ENCODE assay signal across 18 cellular contexts in the genomic region with DNA sequence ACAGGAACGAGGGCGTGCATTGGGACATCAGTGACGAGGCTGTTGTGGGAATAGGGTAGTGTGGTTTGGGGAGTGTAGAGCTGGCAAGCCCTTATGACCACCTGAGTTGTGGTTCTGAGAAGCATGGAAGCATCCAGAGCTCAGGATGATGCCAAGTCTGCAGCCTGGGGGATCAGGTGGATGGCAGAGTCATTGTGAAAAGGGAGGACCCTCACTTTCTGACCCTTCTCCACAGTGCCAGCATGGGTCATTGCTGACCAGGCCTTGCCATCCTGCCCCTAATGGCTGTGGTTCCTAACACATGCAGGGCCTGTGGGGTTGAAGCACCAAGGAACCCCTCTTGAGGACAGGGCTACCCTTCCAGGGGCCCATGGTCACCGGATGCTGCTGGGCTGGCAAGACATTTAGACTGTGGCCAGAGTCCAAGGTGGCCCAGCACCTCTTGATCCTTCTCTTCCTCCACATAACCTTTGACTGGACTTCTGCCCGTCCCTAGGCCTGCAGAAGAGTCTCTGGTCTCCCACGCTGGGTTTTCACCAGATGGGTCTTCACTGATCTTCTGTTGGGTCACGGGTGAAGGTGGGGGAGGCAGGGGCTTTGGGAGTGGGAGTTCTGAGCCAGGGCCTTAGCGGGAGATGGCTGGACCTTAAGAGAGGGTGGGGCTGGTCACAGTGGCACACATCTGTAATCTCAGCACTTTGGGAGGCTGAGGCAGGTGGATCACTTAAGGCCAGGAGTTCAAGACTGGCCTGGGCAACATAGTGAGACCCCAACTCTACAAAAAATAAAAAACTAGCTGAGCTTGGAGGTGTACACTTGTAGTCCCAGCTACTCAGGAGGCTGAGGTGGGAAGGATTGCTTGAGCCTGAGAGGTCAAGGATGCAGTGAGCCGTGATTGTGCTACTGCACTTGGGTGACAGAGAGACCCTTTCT. TPM values are rescaled to one million over a fixed set of nuclear protein-coding genes. Genes with fewer than 3 reads are reported as not detected.
DNase-seq lines count a peak whose midpoint lies in the region; ATAC-seq, FAIRE-seq and TF ChIP-seq lines count a peak whose summit lies in the region.
"Had no signal": no experiment of that assay in that cellular context is flagged by ENCODE, and none has a peak within 500 bp of the region (broad histone marks: within the 10 kb centered on the region; RNA-seq: fewer than 3 reads in every experiment).

No MANE protein-coding gene starts in this region.

- TF ChIP-seq CTCF in H1 (IDR thresholded peaks at IDR 0.05; ENCODE audit: control extremely low read depth in 1 of 3, insufficient read depth in 1 of 3, low read depth in 1 of 3, low read length in 3 of 3), result no peak
- no peak for TF ChIP-seq CTCF in osteocyte (IDR thresholded peaks at IDR 0.05)
- TF ChIP-seq CTCF in D721Med (IDR thresholded peaks at IDR 0.05; ENCODE audit: insufficient read depth, missing control alignments), result no peak
- TF ChIP-seq CTCF in CD14-positive monocyte (IDR thresholded peaks at IDR 0.05), result no peak

- TF ChIP-seq RAD21 in H1 (IDR thresholded peaks at IDR 0.05 in 1 of 2, conservative IDR thresholded peaks at IDR 0.05 in 1 of 2; ENCODE audit: low read depth in 2 of 2, low read length in 2 of 2), result no peak

- H3K36me3 ChIP-seq in H1 (ENCODE audit: control insufficient read depth in 2 of 4, insufficient read depth in 4 of 4, low read length in 3 of 4), result no peaks in the 10 kb centered on the region
- H3K36me3 ChIP-seq: adrenal gland, gastrocnemius medialis, prostate gland, suprapubic skin had no signal

- no peak overlapping the region for H3K4me3 ChIP-seq in H1 (ENCODE audit: extremely low read depth in 1 of 4, insufficient read depth in 2 of 4, low read depth in 3 of 4, low read length in 4 of 4)
- H3K4me3 ChIP-seq: prostate gland had no signal

- no peak overlapping the region for H3K56ac ChIP-seq in H1 (replicated peaks; ENCODE audit: insufficient read length, low read depth, low read length)

- DNase-seq in activated naive CD8-positive, alpha-beta T cell treated with anti-CD3 and anti-CD28 coated beads, Interleukin-2, amount 50 U/mL, for 24 hours, result no peak
- no peak for DNase-seq in H1 (ENCODE audit: low read depth in 1 of 2, low spot score in 2 of 2)
- DNase-seq in osteocyte (ENCODE audit: extremely low spot score, unreplicated experiment), result no peak
- DNase-seq in D721Med (ENCODE audit: insufficient read length, low spot score), result no peak
- DNase-seq in CD14-positive monocyte (ENCODE audit: low spot score), result no peak
- DNase-seq: caudate nucleus; HCEC 1CT; NCI-H1436; NCI-H2171 treated with DMSO at 0.1 percent for 48 hours; PC-3; stimulated activated CD4-positive, alpha-beta T cell treated with anti-CD3 and anti-CD28 coated beads, Interleukin-4, amount 100 ng/mL, for 4 hours had no signal

- no peak overlapping the region for H2AFZ ChIP-seq in H1 (ENCODE audit: low read length)

- no peaks in the 10 kb centered on the region for H3K79me2 ChIP-seq in H1 (ENCODE audit: control insufficient read depth in 1 of 2, insufficient read depth in 2 of 2, low read length in 2 of 2)

- no peaks in the 10 kb centered on the region for H3K36me3 Mint-ChIP-seq in activated naive CD8-positive, alpha-beta T cell
- H3K36me3 Mint-ChIP-seq in activated naive CD8-positive, alpha-beta T cell treated with anti-CD3 and anti-CD28 coated beads, Interleukin-2, amount 50 U/mL, for 24 hours (ENCODE audit: low read depth), result no peaks in the 10 kb centered on the region
- H3K36me3 Mint-ChIP-seq in IgD-negative memory B cell (no peaks in the 10 kb centered on the region), osteocyte (ENCODE audit: unreplicated experiment) (no peaks in the 10 kb centered on the region), CD14-positive monocyte (peaks cover 0 to 8% of the 10 kb centered on the region in 2 donors)

- WGBS in H1 (ENCODE audit: extremely low coverage in 1 of 2, insufficient coverage in 1 of 2, insufficient read length in 1 of 2, insufficient replicate concordance in 2 of 2, low coverage in 1 of 2, low lambda C conversion rate in 2 of 2, missing lambda C conversion rate in 1 of 2), 2 experiments, result 83% methylated on average over 9 of the region's 9 CpGs; no CpG with 5 or more reads in 1 of the 2 experiments

- no peak for TF ChIP-seq EP300 in H1 (IDR thresholded peaks at IDR 0.05; ENCODE audit: borderline replicate concordance in 1 of 2, low read depth in 2 of 2, low read length in 2 of 2)

- peaks cover 13% of the 10 kb centered on the region; the same call in 1 of the 2 replicates for H3K23me2 ChIP-seq in H1 (ENCODE audit: low read depth, low read length)

- H2BK5ac ChIP-seq in H1 (ENCODE audit: low read depth, low read length), result no peak overlapping the region

- peak overlapping the region; percentile 98 for H3K4me3 Mint-ChIP-seq in activated naive CD8-positive, alpha-beta T cell
- H3K4me3 Mint-ChIP-seq in activated naive CD8-positive, alpha-beta T cell treated with anti-CD3 and anti-CD28 coated beads, Interleukin-2, amount 50 U/mL, for 24 hours, result no peak overlapping the region
- H3K4me3 Mint-ChIP-seq in IgD-negative memory B cell, result peak overlapping the region; percentile 16 to 80 (median 42)
- H3K4me3 Mint-ChIP-seq in osteocyte (ENCODE audit: unreplicated experiment), result peak overlapping the region; percentile 38
- H3K4me3 Mint-ChIP-seq in CD14-positive monocyte, result no peak overlapping the region

- H3K27me3 ChIP-seq in H1 (replicated peaks in 1 of 4; ENCODE audit: control insufficient read depth in 3 of 4, extremely low read depth in 1 of 4, insufficient read depth in 3 of 4, low read length in 3 of 4), result peaks cover 0 to 8% (median 5%) of the 10 kb centered on the region in 4 experiments; a peak in 5 of 7 replicates
- H3K27me3 ChIP-seq: adrenal gland, gastrocnemius medialis, suprapubic skin had no signal

- POLR2A ChIA-PET in H1 (lab: Charles Lee; ENCODE audit: partially characterized antibody), result interaction anchor here (0.7 to 3.6 kb wide), 3 partner anchors 26 to 394 kb away, joined by 3 to 12 read pairs (median 3); a partner anchor contains a TSS

- H4K5ac ChIP-seq in H1 (ENCODE audit: insufficient read length, low read depth, low read length), result no peak overlapping the region

- no peaks in the 10 kb centered on the region for H3K27me3 Mint-ChIP-seq in activated naive CD8-positive, alpha-beta T cell
- H3K27me3 Mint-ChIP-seq in activated naive CD8-positive, alpha-beta T cell treated with anti-CD3 and anti-CD28 coated beads, Interleukin-2, amount 50 U/mL, for 24 hours, result no peaks in the 10 kb centered on the region
- H3K27me3 Mint-ChIP-seq in IgD-negative memory B cell (no peaks in the 10 kb centered on the region), osteocyte (ENCODE audit: unreplicated experiment) (no peaks in the 10 kb centered on the region), CD14-positive monocyte (ENCODE audit: low read depth in 3 of 3) (peaks cover 3 to 8% (median 4%) of the 10 kb centered on the region in 3 donors)

- H2BK15ac ChIP-seq in H1 (ENCODE audit: low read length), result no peak overlapping the region; the same call in 1 of the 2 replicates

- no peak overlapping the region for H4K8ac ChIP-seq in H1 (ENCODE audit: extremely low read depth, insufficient read depth, low read length)

- peaks cover 25% of the 10 kb centered on the region for H3K4me1 Mint-ChIP-seq in activated naive CD8-positive, alpha-beta T cell (ENCODE audit: low read depth)
- H3K4me1 Mint-ChIP-seq in activated naive CD8-positive, alpha-beta T cell treated with anti-CD3 and anti-CD28 coated beads, Interleukin-2, amount 50 U/mL, for 24 hours, result peaks cover 34% of the 10 kb centered on the region
- H3K4me1 Mint-ChIP-seq in IgD-negative memory B cell (peaks cover 0 to 22% (median 18%) of the 10 kb centered on the region in 3 donors), osteocyte (ENCODE audit: unreplicated experiment) (peaks cover 27% of the 10 kb centered on the region), CD14-positive monocyte (peaks cover 41% of the 10 kb centered on the region)

- CTCF ChIA-PET in H1 (lab: Charles Lee; ENCODE audit: partially characterized antibody), result interaction anchor here (0.6 to 7.6 kb wide), 9 partner anchors 9 to 241 kb away, joined by 3 to 80 read pairs (median 4); a partner anchor contains a TSS

- H4K91ac ChIP-seq in H1 (replicated peaks; ENCODE audit: insufficient read length, low read length), result no peak overlapping the region

- H3K9me3 Mint-ChIP-seq in activated naive CD8-positive, alpha-beta T cell (ENCODE audit: low read depth), result no peaks in the 10 kb centered on the region
- H3K9me3 Mint-ChIP-seq in activated naive CD8-positive, alpha-beta T cell treated with anti-CD3 and anti-CD28 coated beads, Interleukin-2, amount 50 U/mL, for 24 hours, result no peaks in the 10 kb centered on the region
- H3K9me3 Mint-ChIP-seq in IgD-negative memory B cell (no peaks in the 10 kb centered on the region), osteocyte (ENCODE audit: unreplicated experiment) (no peaks in the 10 kb centered on the region), CD14-positive monocyte (peaks cover 0 to 3% (median 0%) of the 10 kb centered on the region in 7 donors)

- no peak for TF ChIP-seq POLR2A in H1 (IDR thresholded peaks at IDR 0.05; ENCODE audit: control extremely low read depth in 1 of 2, low read depth in 2 of 2, low read length in 2 of 2)

- H3K4me2 ChIP-seq in H1 (ENCODE audit: insufficient read depth in 1 of 2, low read depth in 2 of 2, low read length in 2 of 2), result no peak overlapping the region; a peak in 1 of 4 replicates

- H3K79me1 ChIP-seq in H1 (ENCODE audit: low read depth, low read length), result 0 out of 2 replicates have a peak, but pooled peaks cover 2% of the 10 kb centered on the region

- H3K4me1 ChIP-seq in H1 (replicated peaks in 1 of 4; ENCODE audit: control insufficient read depth in 3 of 4, insufficient read depth in 4 of 4, low read length in 3 of 4), result peaks cover 0 to 9% (median 4%) of the 10 kb centered on the region in 4 experiments; a peak in 6 of 7 replicates

- intact Hi-C loops in CD14-positive monocyte (cut with micrococcal nuclease), result loop anchor here in 1 of 2 donors (10.0 kb wide), 1 partner anchor 158 kb away; a partner anchor contains a TSS

- FAIRE-seq in H1 (lab: Jason Lieb, UNC), result no peak
- FAIRE-seq in D721Med (lab: Jason Lieb, UNC), result no peak

- no peak overlapping the region for H2BK12ac ChIP-seq in H1 (ENCODE audit: low read depth, low read length)

- no peaks in the 10 kb centered on the region for H3K9me3 ChIP-seq in H1 (ENCODE audit: insufficient read depth in 2 of 2, low read depth in 1 of 2, low read length in 1 of 2)
- H3K9me3 ChIP-seq: adrenal gland, gastrocnemius medialis, prostate gland, suprapubic skin had no signal

- no peak overlapping the region for H3K27ac ChIP-seq in H1 (ENCODE audit: low read depth, low read length)
- H3K27ac ChIP-seq: adrenal gland, prostate gland, suprapubic skin had no signal

- peak overlapping the region; percentile 65; the same call in 1 of the 2 replicates for H2AK5ac ChIP-seq in H1 (ENCODE audit: low read depth, low read length)

- H3K27ac Mint-ChIP-seq in activated naive CD8-positive, alpha-beta T cell, result no peak overlapping the region
- no peak overlapping the region for H3K27ac Mint-ChIP-seq in activated naive CD8-positive, alpha-beta T cell treated with anti-CD3 and anti-CD28 coated beads, Interleukin-2, amount 50 U/mL, for 24 hours
- H3K27ac Mint-ChIP-seq in IgD-negative memory B cell (peak overlapping the region in 1 of 3 donors; percentile 42), osteocyte (ENCODE audit: unreplicated experiment) (no peak overlapping the region), CD14-positive monocyte (peak overlapping the region in 1 of 7 donors; percentile 2)

- H3K14ac ChIP-seq in H1 (ENCODE audit: insufficient read length), result no peak overlapping the region

- H4K20me1 ChIP-seq in H1 (replicated peaks in 1 of 2; ENCODE audit: control insufficient read depth in 1 of 2, insufficient read depth in 2 of 2, low read length in 2 of 2), result peaks cover 0 to 1% of the 10 kb centered on the region in 2 experiments

- no peak overlapping the region for H3K23ac ChIP-seq in H1 (ENCODE audit: insufficient read length)

- ATAC-seq in activated naive CD8-positive, alpha-beta T cell treated with anti-CD3 and anti-CD28 coated beads, Interleukin-2, amount 50 U/mL, for 24 hours, result no peak
- ATAC-seq in HG03095 (IDR thresholded peaks at IDR 0.05; ENCODE audit: unreplicated experiment), result no peak
- ATAC-seq: gastrocnemius medialis, PC-3 had no signal

- H2BK120ac ChIP-seq in H1 (replicated peaks; ENCODE audit: low read depth, low read length), result no peak overlapping the region

- H3K4ac ChIP-seq in H1 (replicated peaks; ENCODE audit: insufficient read length, low read depth, low read length), result no peak overlapping the region

- no peak overlapping the region for H3K9ac ChIP-seq in H1 (replicated peaks in 1 of 4; ENCODE audit: extremely low read depth in 1 of 4, low read depth in 3 of 4, low read length in 3 of 4)

- H3K18ac ChIP-seq in H1 (ENCODE audit: extremely low read depth, low read length), result no peak overlapping the region

- H2BK20ac ChIP-seq in H1 (ENCODE audit: low read length), result no peak overlapping the region

RNA-seq across cellular contexts. Expression of a gene that starts 2.0 kb away (rescaled TPM):
- 8.2 TPM for polyA plus RNA-seq in IgD-negative memory B cell
- total RNA-seq in H1 (2021; fragmentation: NEBNext Ultra II Directional; extraction: Animal tissue kit (Norgen Biotek cat#: 25700)), result 10.0 and 11.2 TPM in 2 replicates
- polyA plus RNA-seq in H1 (2011; rRNA removed), result 12.0 and 13.6 TPM in 2 replicates
- polyA plus RNA-seq in H1 (2011; cell fraction: cytosol; rRNA removed), result 7.9 TPM
- 13.4 TPM for polyA plus RNA-seq in H1 (2011; cell fraction: nucleus; rRNA removed)
- 4.9 to 9.3 TPM (median 7.3 TPM) in 4 replicates for polyA plus RNA-seq in H1 (2012, experiment 1 of 2)
- 11.3 TPM for polyA plus RNA-seq in H1 (2012, experiment 2 of 2)
- polyA plus RNA-seq in H1 (2013, experiment 1 of 2), result 7.8 TPM
- 8.7 TPM for polyA plus RNA-seq in H1 (2013, experiment 2 of 2)
- 9.2 and 9.6 TPM in 2 replicates for polyA minus RNA-seq in H1 (2011; rRNA and poly(A)+ RNA removed)
- 5.4 TPM for polyA minus RNA-seq in H1 (2011; cell fraction: cytosol; rRNA and poly(A)+ RNA removed)
- polyA minus RNA-seq in H1 (2011; cell fraction: nucleus; rRNA and poly(A)+ RNA removed), result 6.3 TPM
- 25.9 and 27.9 TPM in 2 replicates for total RNA-seq in osteocyte
- 10 to 100 TPM; 27.8 to 29.5 TPM for polyA plus RNA-seq in CD14-positive monocyte

RNA-seq across cellular contexts. Expression of a gene that starts 7.3 kb away (rescaled TPM):
- polyA plus RNA-seq in IgD-negative memory B cell (0.48 TPM), H1 (2011; rRNA removed) (35.1 and 52.8 TPM in 2 replicates), CD14-positive monocyte (not detected)
- 45.8 and 50.3 TPM in 2 replicates for total RNA-seq in H1 (2021; fragmentation: NEBNext Ultra II Directional; extraction: Animal tissue kit (Norgen Biotek cat#: 25700))
- polyA plus RNA-seq in H1 (2011; cell fraction: cytosol; rRNA removed), result 35.5 TPM
- 118 TPM for polyA plus RNA-seq in H1 (2011; cell fraction: nucleus; rRNA removed)
- 31.5 to 37.1 TPM (median 35.1 TPM) in 4 replicates for polyA plus RNA-seq in H1 (2012, experiment 1 of 2)
- 24.8 TPM for polyA plus RNA-seq in H1 (2012, experiment 2 of 2)
- polyA plus RNA-seq in H1 (2013, experiment 1 of 2), result 27.5 TPM
- 25.4 TPM for polyA plus RNA-seq in H1 (2013, experiment 2 of 2)
- polyA minus RNA-seq in H1 (2011; rRNA and poly(A)+ RNA removed), result 47.5 and 54.4 TPM in 2 replicates
- polyA minus RNA-seq in H1 (2011; cell fraction: cytosol; rRNA and poly(A)+ RNA removed), result 41.2 TPM
- 62.7 TPM for polyA minus RNA-seq in H1 (2011; cell fraction: nucleus; rRNA and poly(A)+ RNA removed)
- 0.16 and 0.24 TPM in 2 replicates for total RNA-seq in osteocyte

RNA-seq across cellular contexts. Expression of a gene that starts 21.1 kb away (rescaled TPM):
- polyA plus RNA-seq in IgD-negative memory B cell (13.8 TPM), H1 (2011; rRNA removed) (28.0 and 34.7 TPM in 2 replicates), CD14-positive monocyte (1 to 10 TPM; 4.3 to 5.5 TPM)
- 29.2 and 37.8 TPM in 2 replicates for total RNA-seq in H1 (2021; fragmentation: NEBNext Ultra II Directional; extraction: Animal tissue kit (Norgen Biotek cat#: 25700))
- 17.7 TPM for polyA plus RNA-seq in H1 (2011; cell fraction: cytosol; rRNA removed)
- polyA plus RNA-seq in H1 (2011; cell fraction: nucleus; rRNA removed), result 73.9 TPM
- 11.9 to 18.2 TPM (median 14.7 TPM) in 4 replicates for polyA plus RNA-seq in H1 (2012, experiment 1 of 2)
- 6.2 TPM for polyA plus RNA-seq in H1 (2012, experiment 2 of 2)
- polyA plus RNA-seq in H1 (2013, experiment 1 of 2), result 26.6 TPM
- polyA plus RNA-seq in H1 (2013, experiment 2 of 2), result 28.4 TPM
- 49.7 and 81.3 TPM in 2 replicates for polyA minus RNA-seq in H1 (2011; rRNA and poly(A)+ RNA removed)
- polyA minus RNA-seq in H1 (2011; cell fraction: cytosol; rRNA and poly(A)+ RNA removed), result 12.5 TPM
- polyA minus RNA-seq in H1 (2011; cell fraction: nucleus; rRNA and poly(A)+ RNA removed), result 25.6 TPM
- 50.7 and 52.9 TPM in 2 replicates for total RNA-seq in osteocyte

Comparison
In these comparisons a context has a peak if more than half of its experiments do, and no peak if none do; other contexts are left out.
1. H3K4me3 Mint-ChIP-seq: peak in activated naive CD8-positive, alpha-beta T cell (single experiment), IgD-negative memory B cell (4 of 4) and osteocyte (single experiment); none in activated naive CD8-positive, alpha-beta T cell treated with anti-CD3 and anti-CD28 coated beads, Interleukin-2, amount 50 U/mL, for 24 hours (single experiment) and CD14-positive monocyte (0 of 2).
2. RNA of a gene that starts 7.3 kb away (polyA plus RNA-seq): 24.8 to 118 TPM in H1; 0.48 TPM in IgD-negative memory B cell (single experiment) and not detected in CD14-positive monocyte; every median in the first group is over 10 times any median in the second.